ENCODE assay signal across 14 cellular contexts in the genomic region with DNA sequence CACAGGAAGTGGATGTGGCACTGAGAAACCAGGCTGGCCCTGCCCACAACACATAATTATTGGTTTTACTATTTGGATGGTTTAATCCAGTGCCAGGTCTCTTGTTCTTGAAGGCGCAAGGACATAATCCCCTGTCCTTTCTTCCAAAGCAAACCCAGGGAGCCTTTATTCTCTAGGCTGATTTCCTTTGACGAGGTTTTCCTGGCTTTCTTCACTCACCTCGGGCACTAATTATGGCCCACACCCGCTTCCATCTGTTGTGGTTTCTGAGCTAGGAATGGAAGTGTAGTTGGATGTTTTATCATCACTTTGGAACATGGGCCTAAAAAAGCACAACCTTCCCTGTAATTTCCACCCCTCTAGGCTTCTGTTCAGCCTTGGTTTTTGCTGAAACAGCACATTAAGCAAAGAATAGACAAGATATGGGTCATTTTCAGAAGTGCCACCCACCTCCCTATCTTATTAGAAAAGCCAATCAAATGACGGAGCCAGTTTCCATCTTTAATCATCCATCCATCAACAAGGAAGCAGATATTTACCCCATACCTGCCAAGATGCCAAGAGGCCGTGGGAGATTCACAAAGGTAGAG.
"Had no signal": no experiment of that assay in that cellular context is flagged by ENCODE, and none has a peak within 500 bp of the region (broad histone marks: within the 10 kb centered on the region; RNA-seq: fewer than 3 reads in every experiment).

No MANE protein-coding gene starts in this region.

- H3K9me3 Mint-ChIP-seq: activated CD4-positive, alpha-beta T cell treated with anti-CD3 and anti-CD28 coated beads, Interleukin-2, amount 10 ng/mL, durations not matched to agents 7 days and 5 days; activated naive CD4-positive, alpha-beta T cell treated with anti-CD3 and anti-CD28 coated beads, Interleukin-2, amount 50 U/mL, for 72 hours; activated T-helper 1 cell treated with anti-CD3 and anti-CD28 coated beads, Interleukin-12 subunit alpha, Interleukin-12 subunit beta, Interleukin-2, Interleukin-4 antibody, amounts not matched to agents 30 ng/mL and 10 ng/mL and 1 ng/mL, durations not matched to agents 14 hours and 24 hours and 36 hours; effector memory CD8-positive, alpha-beta T cell; natural killer cell had no signal

- DNase-seq: activated CD4-positive, alpha-beta T cell treated with anti-CD3 and anti-CD28 coated beads, Interleukin-2, amount 10 ng/mL, durations not matched to agents 7 days and 5 days; activated gamma-delta T cell treated with Interleukin-2 at 50 U/mL for 16 hours; effector memory CD8-positive, alpha-beta T cell; lower lobe of right lung; natural killer cell; nucleus accumbens; posterior cingulate gyrus; stimulated activated CD8-positive, alpha-beta memory T cell treated with anti-CD3 and anti-CD28 coated beads, Interleukin-4, amount 100 ng/mL, for 48 hours; stimulated activated naive CD4-positive, alpha-beta T cell; upper lobe of right lung had no signal

- H3K9me3 ChIP-seq: adrenal gland, lower lobe of right lung, upper lobe of right lung had no signal

- H3K27ac ChIP-seq: adrenal gland, hepatocyte, lower lobe of right lung, upper lobe of right lung had no signal

- H3K36me3 Mint-ChIP-seq: activated naive CD4-positive, alpha-beta T cell treated with anti-CD3 and anti-CD28 coated beads, Interleukin-2, amount 50 U/mL, for 72 hours; natural killer cell had no signal

- H3K4me3 ChIP-seq: adrenal gland, hepatocyte, lower lobe of right lung, upper lobe of right lung had no signal

- H3K27me3 ChIP-seq: adrenal gland, hepatocyte, upper lobe of right lung had no signal

- ATAC-seq: activated naive CD4-positive, alpha-beta T cell treated with anti-CD3 and anti-CD28 coated beads, Interleukin-2, amount 50 U/mL, for 72 hours; effector memory CD8-positive, alpha-beta T cell; lower lobe of right lung; natural killer cell; upper lobe of right lung had no signal

- H3K36me3 ChIP-seq: adrenal gland, lower lobe of right lung, upper lobe of right lung had no signal

- H3K4me3 Mint-ChIP-seq: activated CD4-positive, alpha-beta T cell treated with anti-CD3 and anti-CD28 coated beads, Interleukin-2, amount 10 ng/mL, durations not matched to agents 7 days and 5 days; activated T-helper 1 cell treated with anti-CD3 and anti-CD28 coated beads, Interleukin-12 subunit alpha, Interleukin-12 subunit beta, Interleukin-2, Interleukin-4 antibody, amounts not matched to agents 30 ng/mL and 10 ng/mL and 1 ng/mL, durations not matched to agents 14 hours and 24 hours and 36 hours; effector memory CD8-positive, alpha-beta T cell; natural killer cell had no signal

- H3K4me1 ChIP-seq: adrenal gland, lower lobe of right lung, upper lobe of right lung had no signal

- H3K27ac Mint-ChIP-seq: activated CD4-positive, alpha-beta T cell treated with anti-CD3 and anti-CD28 coated beads, Interleukin-2, amount 10 ng/mL, durations not matched to agents 7 days and 5 days; activated naive CD4-positive, alpha-beta T cell treated with anti-CD3 and anti-CD28 coated beads, Interleukin-2, amount 50 U/mL, for 72 hours; activated T-helper 1 cell treated with anti-CD3 and anti-CD28 coated beads, Interleukin-12 subunit alpha, Interleukin-12 subunit beta, Interleukin-2, Interleukin-4 antibody, amounts not matched to agents 30 ng/mL and 10 ng/mL and 1 ng/mL, durations not matched to agents 14 hours and 24 hours and 36 hours; effector memory CD8-positive, alpha-beta T cell; natural killer cell had no signal
